In genomic region chr1:1361982-1362423, GRCh38 we compare ENCODE assay signal across 11 cellular contexts. TPM values are rescaled to one million over a fixed set of nuclear protein-coding genes. Genes with fewer than 3 reads are reported as not detected.
DNase-seq lines count a peak whose midpoint lies in the region; ATAC-seq and TF ChIP-seq lines count a peak whose summit lies in the region.
"Had no signal": no experiment of that assay in that cellular context is flagged by ENCODE, and none has a peak within 500 bp of the region (broad histone marks: within the 10 kb centered on the region; RNA-seq: fewer than 3 reads in every experiment).

No MANE protein-coding gene starts in this region.

- no peak overlapping the region for H3K4me3 ChIP-seq in prostate gland

- H3K27me3 ChIP-seq in prostate gland (replicated peaks; ENCODE audit: insufficient read depth), result no peaks in the 10 kb centered on the region

- no peaks in the 10 kb centered on the region for H3K36me3 ChIP-seq in prostate gland

- no peak for ATAC-seq in Right ventricle myocardium superior (ENCODE audit: poor library complexity)
- no peak for ATAC-seq in GM21367 (IDR thresholded peaks at IDR 0.05; ENCODE audit: unreplicated experiment)
- no peak for ATAC-seq in GM18502 (IDR thresholded peaks at IDR 0.05; ENCODE audit: poor library complexity, unreplicated experiment)
- no peak for ATAC-seq in HG03139 (IDR thresholded peaks at IDR 0.05; ENCODE audit: unreplicated experiment)

- H3K27ac ChIP-seq in prostate gland, result peak overlapping the region; percentile 9 to 11

- H3K9me3 ChIP-seq in prostate gland, result no peaks in the 10 kb centered on the region

- no peaks in the 10 kb centered on the region for H3K4me1 ChIP-seq in prostate gland (replicated peaks)

- DNase-seq in AG20443 (ENCODE audit: low spot score) (peak; percentile 85), T1000 (lab: John Stamatoyannopoulos, UW) (peak; percentile 44), Right ventricle myocardium superior (peak; percentile 75), prostate gland (ENCODE audit: low spot score) (no peak)
- DNase-seq in activated CD8-positive, alpha-beta memory T cell treated with anti-CD3 and anti-CD28 coated beads, Interleukin-2, amount 50 U/mL, for 48 hours, result no peak
- DNase-seq: RPMI8226; stimulated activated CD4-positive, alpha-beta T cell treated with anti-CD3 and anti-CD28 coated beads, Interleukin-2, amount 100 ng/mL, for 48 hours had no signal

- intact Hi-C loops in Right ventricle myocardium superior (cut with DNase I), result no loop called here
- intact Hi-C loops in prostate gland (cut with DNase I), result no loop called here

- no peak for TF ChIP-seq POLR2A in prostate gland (IDR thresholded peaks at IDR 0.05)

- WGBS in prostate gland, result 21% methylated on average over 13 of the region's 13 CpGs

- peak in 1 of 4 experiments; percentile 15 for TF ChIP-seq CTCF in prostate gland (IDR thresholded peaks at IDR 0.05)

RNA-seq across cellular contexts. Expression of gene MXRA8, which starts 3.6 kb away (rescaled TPM):
- total RNA-seq in Right ventricle myocardium superior (21.7 TPM), prostate gland (100 to 1,000 TPM in 1 of 2 donors, 10 to 100 TPM in 1; 39.0 to 152 TPM)
- total RNA-seq: HT-29 had no signal

RNA-seq across cellular contexts. Expression of gene DVL1, which starts 12.8 kb away (rescaled TPM):
- total RNA-seq in Right ventricle myocardium superior (126 TPM), prostate gland (100 to 1,000 TPM in 1 of 2 donors, 10 to 100 TPM in 1; 70.5 to 165 TPM)

RNA-seq across cellular contexts. Expression of gene AURKAIP1, which starts 13.0 kb away (rescaled TPM):
- total RNA-seq in Right ventricle myocardium superior, result 271 TPM
- total RNA-seq in prostate gland, result 100 to 1,000 TPM; 152 to 161 TPM

RNA-seq across cellular contexts. Expression of gene TAS1R3, which starts 30.9 kb away (rescaled TPM):
- total RNA-seq in Right ventricle myocardium superior, result 0.40 TPM
- total RNA-seq in prostate gland, result under 1 TPM in 1 of 2 donors, not detected in 1; 0.80 TPM

RNA-seq across cellular contexts. Expression of gene CCNL2, which starts 37.1 kb away (rescaled TPM):
- total RNA-seq in Right ventricle myocardium superior, result 45.7 TPM
- total RNA-seq in prostate gland, result 100 to 1,000 TPM; 116 to 242 TPM

Comparison
In these comparisons a context has a peak if more than half of its experiments do, and no peak if none do; other contexts are left out.
1. DNase-seq: peak in AG20443 (single experiment), T1000 (single experiment) and Right ventricle myocardium superior (single experiment); none in prostate gland (single experiment) and activated CD8-positive, alpha-beta memory T cell treated with anti-CD3 and anti-CD28 coated beads, Interleukin-2, amount 50 U/mL, for 48 hours (single experiment).